In the genomic region with DNA sequence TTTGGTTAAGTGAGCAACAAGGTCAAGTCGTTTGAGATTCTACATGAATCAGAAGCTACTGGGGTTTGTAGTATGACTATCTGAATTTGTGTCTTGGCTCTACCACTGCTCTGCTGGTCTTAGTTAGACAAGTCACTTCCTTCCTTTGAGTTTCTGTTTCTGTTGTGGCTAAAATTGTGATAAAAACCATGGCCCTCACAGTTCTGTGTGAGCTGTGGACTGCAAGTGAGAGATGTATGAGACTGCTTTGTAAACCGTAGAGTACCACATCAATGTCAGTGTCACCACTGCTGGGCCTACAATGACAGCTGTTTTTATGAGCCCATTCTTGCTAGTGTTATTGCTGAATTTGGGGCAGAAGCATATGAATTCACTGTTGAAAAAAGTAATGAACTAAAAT, we compare ENCODE assay signal across 8 cellular contexts. TPM values are rescaled to one million over a fixed set of nuclear protein-coding genes. Genes with fewer than 3 reads are reported as not detected.
DNase-seq lines count a peak whose midpoint lies in the region; ATAC-seq lines count a peak whose summit lies in the region.
"Had no signal": no experiment of that assay in that cellular context is flagged by ENCODE, and none has a peak within 500 bp of the region (broad histone marks: within the 10 kb centered on the region; RNA-seq: fewer than 3 reads in every experiment).

No MANE protein-coding gene starts in this region.

- ATAC-seq in GM18909 (IDR thresholded peaks at IDR 0.05; ENCODE audit: poor library complexity, unreplicated experiment) (peak; percentile 97), GM21723 (IDR thresholded peaks at IDR 0.05; ENCODE audit: unreplicated experiment) (peak; percentile 99), HG03460 (IDR thresholded peaks at IDR 0.05; ENCODE audit: unreplicated experiment) (peak; percentile 96), left lobe of liver (peak; percentile 32)

- no peak for DNase-seq in left lobe of liver (ENCODE audit: low spot score)
- no peak for DNase-seq in SW480 (ENCODE audit: low spot score)
- DNase-seq in occipital lobe (lab: John Stamatoyannopoulos, UW), result no peak
- DNase-seq in NK-92 (lab: John Stamatoyannopoulos, UW; ENCODE audit: unreplicated experiment), result no peak
- DNase-seq: NCI-H146 had no signal

RNA-seq across cellular contexts. Expression of a gene that starts 32.7 kb away (rescaled TPM):
- total RNA-seq in left lobe of liver (2.2 TPM), occipital lobe (13.4 TPM)

Comparison
In these comparisons a context has a peak if more than half of its experiments do, and no peak if none do; other contexts are left out.
1. ATAC-seq: peak in every context shown above with its lines; median percentile 99 in GM21723; 97 in GM18909; 96 in HG03460; 32 in left lobe of liver.